In genomic region chr14:57329833-57330232, GRCh38 we compare ENCODE assay signal across 22 cellular contexts.
"Had no signal": no experiment of that assay in that cellular context is flagged by ENCODE, and none has a peak within 500 bp of the region (broad histone marks: within the 10 kb centered on the region; RNA-seq: fewer than 3 reads in every experiment).

No MANE protein-coding gene starts in this region.

- FAIRE-seq: endothelial cell of umbilical vein, frontal cortex, islet of Langerhans, keratinocyte had no signal

- ATAC-seq: foreskin keratinocyte; gastroesophageal sphincter; heart left ventricle; left cardiac atrium; left lung; left ventricle myocardium superior; lower lobe of right lung; mucosa of descending colon; naive thymus-derived CD8-positive, alpha-beta T cell had no signal

- H3K4me2 ChIP-seq: hepatocyte had no signal

- H3K36me3 ChIP-seq: esophagus muscularis mucosa, gastroesophageal sphincter, heart left ventricle, left lung, lower lobe of right lung had no signal

- H3K9me3 ChIP-seq: lower lobe of right lung, mucosa of descending colon had no signal

- H3K27me3 ChIP-seq: dorsolateral prefrontal cortex, esophagus muscularis mucosa, foreskin keratinocyte, gastroesophageal sphincter, heart left ventricle, hepatocyte, left lung had no signal

- H3K4me1 ChIP-seq: esophagus muscularis mucosa, gastroesophageal sphincter, heart left ventricle, left lung, lower lobe of right lung had no signal

- H3K27ac ChIP-seq: coronary artery, dorsolateral prefrontal cortex, esophagus muscularis mucosa, foreskin keratinocyte, gastroesophageal sphincter, heart left ventricle, hepatocyte, left lung, lower lobe of right lung had no signal

- H3K79me2 ChIP-seq: hepatocyte had no signal

- H3K4me3 ChIP-seq: coronary artery, dorsolateral prefrontal cortex, esophagus muscularis mucosa, gastroesophageal sphincter, heart left ventricle, hepatocyte, left lung, lower lobe of right lung, mucosa of descending colon had no signal

- H2AFZ ChIP-seq: hepatocyte had no signal

- DNase-seq: dermis blood vessel endothelial cell; dorsolateral prefrontal cortex; effector CD4-positive, alpha-beta T cell; effector memory CD4-positive, alpha-beta T cell; foreskin keratinocyte; heart left ventricle; left cardiac atrium; left lung; left ventricle myocardium superior; lower lobe of right lung; mesenchymal stem cell; mucosa of descending colon; naive B cell; naive thymus-derived CD8-positive, alpha-beta T cell had no signal
